In genomic region chr3:187997946-187998561, GRCh38 we compare ENCODE assay signal across 1 cellular context.
TF ChIP-seq lines count a peak whose summit lies in the region.

No MANE protein-coding gene starts in this region.

TF ChIP-seq in HepG2, 621 proteins besides CTCF, POLR2A, EP300 and RAD21 (continued from another document and continues in another):
- TF ChIP-seq ZNF503 (CRISPR knock-in tag; IDR thresholded peaks at IDR 0.05) (peak; percentile 96), KLF15 (CRISPR knock-in tag; IDR thresholded peaks at IDR 0.05; ENCODE audit: borderline replicate concordance) (no peak), UBTF (CRISPR knock-in tag; IDR thresholded peaks at IDR 0.05) (no peak), PITX1 (CRISPR knock-in tag; IDR thresholded peaks at IDR 0.05) (peak; percentile 74; the same call in 1 of the 2 replicates), ZEB1 (IDR thresholded peaks at IDR 0.05; ENCODE audit: insufficient replicate concordance, low read depth) (peak; percentile 82), RXRA (CRISPR knock-in tag; IDR thresholded peaks at IDR 0.05) (peak; percentile 34; the same call in 1 of the 2 replicates), ZBTB1 (CRISPR knock-in tag; IDR thresholded peaks at IDR 0.05; ENCODE audit: borderline replicate concordance) (no peak), ZMAT3 (CRISPR knock-in tag; conservative IDR thresholded peaks at IDR 0.05) (no peak), ZNF749 (CRISPR knock-in tag; IDR thresholded peaks at IDR 0.05; ENCODE audit: borderline replicate concordance) (no peak), ZNF772 (CRISPR knock-in tag; IDR thresholded peaks at IDR 0.05) (no peak; the same call in 1 of the 2 replicates), TEAD2 (CRISPR knock-in tag; IDR thresholded peaks at IDR 0.05) (no peak), MAX (IDR thresholded peaks at IDR 0.05) (peak; percentile 91), DMAP1 (CRISPR knock-in tag; IDR thresholded peaks at IDR 0.05) (peak; percentile 64; the same call in 1 of the 2 replicates), THYN1 (CRISPR knock-in tag; IDR thresholded peaks at IDR 0.05; ENCODE audit: borderline replicate concordance, low read depth) (no peak), ZBED4 (CRISPR knock-in tag; IDR thresholded peaks at IDR 0.05; ENCODE audit: borderline replicate concordance) (peak; percentile 84), ZNF552 (CRISPR knock-in tag; IDR thresholded peaks at IDR 0.05; ENCODE audit: borderline replicate concordance) (no peak), NFE2L2 (IDR thresholded peaks at IDR 0.05; ENCODE audit: low read length) (no peak), XRCC5 (optimal IDR thresholded peaks at IDR 0.05; ENCODE audit: low read length) (no peak), BATF2 (CRISPR knock-in tag; IDR thresholded peaks at IDR 0.05) (no peak), SETDB1 (CRISPR knock-in tag; IDR thresholded peaks at IDR 0.05; ENCODE audit: borderline replicate concordance) (no peak), ZNF451 (CRISPR knock-in tag; IDR thresholded peaks at IDR 0.05) (no peak), ZNF556 (CRISPR knock-in tag; IDR thresholded peaks at IDR 0.05; ENCODE audit: borderline replicate concordance) (peak; percentile 65; the same call in 1 of the 2 replicates), ERF (CRISPR knock-in tag; IDR thresholded peaks at IDR 0.05) (peak; percentile 77; the same call in 1 of the 2 replicates), ZNF615 (CRISPR knock-in tag; IDR thresholded peaks at IDR 0.05; ENCODE audit: borderline replicate concordance) (no peak), CREB1 (IDR thresholded peaks at IDR 0.05) (no peak), CREB1 (CRISPR knock-in tag; IDR thresholded peaks at IDR 0.05) (peak; percentile 77), ZFP36L2 (CRISPR knock-in tag; IDR thresholded peaks at IDR 0.05) (no peak), ZKSCAN1 (IDR thresholded peaks at IDR 0.05; ENCODE audit: low read length) (no peak; the same call in 1 of the 2 replicates), ZXDC (CRISPR knock-in tag; IDR thresholded peaks at IDR 0.05) (no peak), TFDP2 (CRISPR knock-in tag; IDR thresholded peaks at IDR 0.05) (peak; percentile 69; the same call in 1 of the 2 replicates), RNF219 (CRISPR knock-in tag; IDR thresholded peaks at IDR 0.05) (no peak), ATF7 (IDR thresholded peaks at IDR 0.05) (no peak), ATF7 (CRISPR knock-in tag; IDR thresholded peaks at IDR 0.05) (no peak), HBP1 (CRISPR knock-in tag; IDR thresholded peaks at IDR 0.05; ENCODE audit: low read depth) (no peak; the same call in none of the 2 replicates), TFE3 (CRISPR knock-in tag; IDR thresholded peaks at IDR 0.05) (peak; percentile 78), ZNF747 (CRISPR knock-in tag; IDR thresholded peaks at IDR 0.05; ENCODE audit: borderline replicate concordance) (no peak), CREBL2 (CRISPR knock-in tag; IDR thresholded peaks at IDR 0.05; ENCODE audit: borderline replicate concordance) (no peak), ZNF468 (CRISPR knock-in tag; IDR thresholded peaks at IDR 0.05) (no peak), ZMYM2 (CRISPR knock-in tag; IDR thresholded peaks at IDR 0.05) (peak; percentile 84), ELF4 (CRISPR knock-in tag; IDR thresholded peaks at IDR 0.05; ENCODE audit: borderline replicate concordance) (no peak)
